12 cellular contexts compared by ENCODE assay signal in the genomic region with DNA sequence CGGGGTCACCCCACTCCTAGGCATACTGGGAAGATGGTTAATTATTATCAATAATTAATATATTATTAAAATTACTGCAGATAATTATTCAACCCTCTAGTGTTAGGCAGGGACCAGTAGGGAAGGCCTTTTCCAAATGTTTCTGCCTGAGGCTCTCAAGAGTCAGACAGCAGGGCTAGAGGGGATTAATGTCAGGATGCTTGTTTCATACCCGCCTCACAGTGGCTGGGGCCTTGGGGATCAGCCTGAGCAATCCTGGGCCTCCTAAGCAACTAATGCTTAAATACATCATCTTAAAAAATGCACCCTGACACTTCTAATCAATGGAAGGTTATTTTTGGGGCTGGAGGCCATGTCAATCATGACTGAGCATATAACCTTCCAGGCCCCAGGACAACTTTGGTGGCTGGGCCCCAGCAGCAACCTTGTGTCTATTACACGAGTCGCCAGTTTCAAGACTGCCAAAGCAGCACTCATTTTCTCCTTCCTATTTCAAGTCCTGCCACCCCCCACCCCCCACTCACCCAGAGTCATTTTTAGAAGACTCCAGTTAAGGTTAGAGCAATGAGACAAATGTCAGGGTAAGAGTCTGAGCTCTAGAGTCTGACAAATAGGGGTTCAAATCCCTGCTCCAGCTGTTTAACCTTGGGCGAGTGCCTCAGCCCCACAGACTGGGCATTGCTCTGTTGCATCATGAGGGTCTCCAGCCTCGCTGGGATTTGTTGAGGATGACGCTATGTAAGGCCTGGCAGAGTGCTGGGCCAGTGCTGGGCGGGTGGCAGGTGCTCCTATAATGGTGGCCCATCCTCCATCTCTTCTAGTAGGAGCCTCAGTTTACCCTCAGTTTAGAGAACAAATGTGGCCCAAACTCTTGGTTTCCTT. TPM values are rescaled to one million over a fixed set of nuclear protein-coding genes. Genes with fewer than 3 reads are reported as not detected.
A peak's percentile ranks its signal among the peaks of the same experiment; 100 is the strongest.
DNase-seq lines count a peak whose midpoint lies in the region; ATAC-seq and TF ChIP-seq lines count a peak whose summit lies in the region.
"Had no signal": no experiment of that assay in that cellular context is flagged by ENCODE, and none has a peak within 500 bp of the region (broad histone marks: within the 10 kb centered on the region; RNA-seq: fewer than 3 reads in every experiment).

No MANE protein-coding gene starts in this region.

- H3K9me3 Mint-ChIP-seq in activated CD4-positive, alpha-beta memory T cell treated with anti-CD3 and anti-CD28 coated beads for 36 hours: no peaks in the 10 kb centered on the region
- no peaks in the 10 kb centered on the region for H3K9me3 Mint-ChIP-seq in activated CD4-positive, alpha-beta memory T cell treated with anti-CD3 and anti-CD28 coated beads, Interleukin-2, amount 10 ng/mL, durations not matched to agents 7 days and 5 days
- H3K9me3 Mint-ChIP-seq in brain: no peaks in the 10 kb centered on the region
- H3K9me3 Mint-ChIP-seq: stimulated activated memory B cell treated with anti-CD40 and anti-IgM and Interleukin-4, amounts not matched to agents 10 μg/mL and 1 μg/mL and 100 μg/mL, for 72 hours had no signal

- DNase-seq in activated CD4-positive, alpha-beta memory T cell treated with anti-CD3 and anti-CD28 coated beads for 36 hours: peak; percentile 28
- DNase-seq in activated CD4-positive, alpha-beta memory T cell treated with anti-CD3 and anti-CD28 coated beads, Interleukin-2, amount 10 ng/mL, durations not matched to agents 7 days and 5 days: no peak
- DNase-seq in lower lobe of right lung: no peak
- DNase-seq in retina: no peak
- DNase-seq in DMS79 treated with DMSO at 0.1 percent for 48 hours (lab: John Stamatoyannopoulos, UW): no peak
- DNase-seq: ACHN, GF-D8 had no signal

- POLR2A ChIA-PET in activated CD4-positive, alpha-beta memory T cell treated with anti-CD3 and anti-CD28 coated beads for 36 hours (lab: Charles Lee): no interaction called here
- POLR2A ChIA-PET in activated CD4-positive, alpha-beta memory T cell treated with anti-CD3 and anti-CD28 coated beads, Interleukin-2, amount 10 ng/mL, durations not matched to agents 7 days and 5 days (lab: Charles Lee): no interaction called here

- H3K27ac Mint-ChIP-seq in activated CD4-positive, alpha-beta memory T cell treated with anti-CD3 and anti-CD28 coated beads for 36 hours: no peak overlapping the region
- H3K27ac Mint-ChIP-seq in activated CD4-positive, alpha-beta memory T cell treated with anti-CD3 and anti-CD28 coated beads, Interleukin-2, amount 10 ng/mL, durations not matched to agents 7 days and 5 days: no peak overlapping the region
- H3K27ac Mint-ChIP-seq in brain: peak overlapping the region; percentile 8 to 97 (median 70)
- H3K27ac Mint-ChIP-seq: stimulated activated memory B cell treated with anti-CD40 and anti-IgM and Interleukin-4, amounts not matched to agents 10 μg/mL and 1 μg/mL and 100 μg/mL, for 72 hours had no signal

- no peaks in the 10 kb centered on the region for H3K9me3 ChIP-seq in lower lobe of right lung

- H3K27ac ChIP-seq in lower lobe of right lung (peak overlapping the region; percentile 100), temporal lobe (ENCODE audit: low read depth, low read length) (peak overlapping the region; percentile 99)

- H3K27me3 Mint-ChIP-seq in activated CD4-positive, alpha-beta memory T cell treated with anti-CD3 and anti-CD28 coated beads for 36 hours: peaks cover 10% of the 10 kb centered on the region
- H3K27me3 Mint-ChIP-seq in activated CD4-positive, alpha-beta memory T cell treated with anti-CD3 and anti-CD28 coated beads, Interleukin-2, amount 10 ng/mL, durations not matched to agents 7 days and 5 days: peaks cover 26% of the 10 kb centered on the region
- peaks cover 3% of the 10 kb centered on the region for H3K27me3 Mint-ChIP-seq in brain

- peak overlapping the region; percentile 1 for H3K4me3 ChIP-seq in lower lobe of right lung

- TF ChIP-seq CTCF in brain (conservative IDR thresholded peaks at IDR 0.05): no peak
- no peak for TF ChIP-seq CTCF in lower lobe of right lung (IDR thresholded peaks at IDR 0.05)

- peaks cover 21% of the 10 kb centered on the region for H3K4me1 Mint-ChIP-seq in activated CD4-positive, alpha-beta memory T cell treated with anti-CD3 and anti-CD28 coated beads for 36 hours (ENCODE audit: low read depth)
- peaks cover 15% of the 10 kb centered on the region for H3K4me1 Mint-ChIP-seq in activated CD4-positive, alpha-beta memory T cell treated with anti-CD3 and anti-CD28 coated beads, Interleukin-2, amount 10 ng/mL, durations not matched to agents 7 days and 5 days
- peaks cover 95% of the 10 kb centered on the region for H3K4me1 Mint-ChIP-seq in brain

- CTCF ChIA-PET in activated CD4-positive, alpha-beta memory T cell treated with anti-CD3 and anti-CD28 coated beads for 36 hours (lab: Charles Lee): interaction anchor here (1.2 kb wide), 1 partner anchor 105 kb away, joined by 3 read pairs; no protein-coding TSS in a partner anchor
- CTCF ChIA-PET in activated CD4-positive, alpha-beta memory T cell treated with anti-CD3 and anti-CD28 coated beads, Interleukin-2, amount 10 ng/mL, durations not matched to agents 7 days and 5 days (lab: Charles Lee): no interaction called here

- H3K4me1 ChIP-seq in lower lobe of right lung: peaks cover 91% of the 10 kb centered on the region

- H3K36me3 Mint-ChIP-seq in activated CD4-positive, alpha-beta memory T cell treated with anti-CD3 and anti-CD28 coated beads for 36 hours: no peaks in the 10 kb centered on the region
- H3K36me3 Mint-ChIP-seq in activated CD4-positive, alpha-beta memory T cell treated with anti-CD3 and anti-CD28 coated beads, Interleukin-2, amount 10 ng/mL, durations not matched to agents 7 days and 5 days (ENCODE audit: low read depth): no peaks in the 10 kb centered on the region
- H3K36me3 Mint-ChIP-seq in brain: peaks cover 77% of the 10 kb centered on the region
- H3K36me3 Mint-ChIP-seq: stimulated activated memory B cell treated with anti-CD40 and anti-IgM and Interleukin-4, amounts not matched to agents 10 μg/mL and 1 μg/mL and 100 μg/mL, for 72 hours had no signal

- H3K4me3 Mint-ChIP-seq in activated CD4-positive, alpha-beta memory T cell treated with anti-CD3 and anti-CD28 coated beads for 36 hours: no peak overlapping the region
- H3K4me3 Mint-ChIP-seq in activated CD4-positive, alpha-beta memory T cell treated with anti-CD3 and anti-CD28 coated beads, Interleukin-2, amount 10 ng/mL, durations not matched to agents 7 days and 5 days: no peak overlapping the region
- H3K4me3 Mint-ChIP-seq in brain: peak overlapping the region in 1 of 5 experiments; percentile 45
- H3K4me3 Mint-ChIP-seq: stimulated activated memory B cell treated with anti-CD40 and anti-IgM and Interleukin-4, amounts not matched to agents 10 μg/mL and 1 μg/mL and 100 μg/mL, for 72 hours had no signal

- ATAC-seq in lower lobe of right lung (no peak), GM19467 (IDR thresholded peaks at IDR 0.05; ENCODE audit: unreplicated experiment) (no peak)
- ATAC-seq: HCT116 had no signal

- H3K27me3 ChIP-seq in lower lobe of right lung (ENCODE audit: low read depth): peaks cover 7% of the 10 kb centered on the region

- intact Hi-C loops in activated CD4-positive, alpha-beta memory T cell treated with anti-CD3 and anti-CD28 coated beads for 36 hours (cut with micrococcal nuclease): no loop called here
- intact Hi-C loops in lower lobe of right lung (cut with DNase I): loop anchor here (10.0 kb wide), 1 partner anchor 53 kb away; no protein-coding TSS in a partner anchor

- peaks cover 80% of the 10 kb centered on the region for H3K36me3 ChIP-seq in lower lobe of right lung

RNA-seq across cellular contexts. Expression of a gene that starts 6.1 kb away (rescaled TPM):
- total RNA-seq in activated CD4-positive, alpha-beta memory T cell treated with anti-CD3 and anti-CD28 coated beads for 36 hours: under 1 TPM; 0.12 to 0.39 TPM
- not detected for total RNA-seq in activated CD4-positive, alpha-beta memory T cell treated with anti-CD3 and anti-CD28 coated beads, Interleukin-2, amount 10 ng/mL, durations not matched to agents 7 days and 5 days
- polyA plus RNA-seq in brain (ENCODE audit: insufficient read depth, low read depth, low replicate concordance): 23.5 TPM
- total RNA-seq in lower lobe of right lung: 77.8 TPM
- 46.5 TPM for total RNA-seq in temporal lobe

Comparison
In these comparisons a context has a peak if more than half of its experiments do, and no peak if none do; other contexts are left out.
1. H3K27ac Mint-ChIP-seq: peak in brain (5 of 5); none in activated CD4-positive, alpha-beta memory T cell treated with anti-CD3 and anti-CD28 coated beads for 36 hours (single experiment) and activated CD4-positive, alpha-beta memory T cell treated with anti-CD3 and anti-CD28 coated beads, Interleukin-2, amount 10 ng/mL, durations not matched to agents 7 days and 5 days (single experiment).
2. RNA of a gene that starts 6.1 kb away (total RNA-seq): 77.8 TPM in lower lobe of right lung (single experiment) and 46.5 TPM in temporal lobe (single experiment); 0.12 to 0.39 TPM in activated CD4-positive, alpha-beta memory T cell treated with anti-CD3 and anti-CD28 coated beads for 36 hours and not detected in activated CD4-positive, alpha-beta memory T cell treated with anti-CD3 and anti-CD28 coated beads, Interleukin-2, amount 10 ng/mL, durations not matched to agents 7 days and 5 days; every median in the first group is over 10 times any median in the second.